Comparison of ENCODE assay signal across 26 cellular contexts in the genomic region with DNA sequence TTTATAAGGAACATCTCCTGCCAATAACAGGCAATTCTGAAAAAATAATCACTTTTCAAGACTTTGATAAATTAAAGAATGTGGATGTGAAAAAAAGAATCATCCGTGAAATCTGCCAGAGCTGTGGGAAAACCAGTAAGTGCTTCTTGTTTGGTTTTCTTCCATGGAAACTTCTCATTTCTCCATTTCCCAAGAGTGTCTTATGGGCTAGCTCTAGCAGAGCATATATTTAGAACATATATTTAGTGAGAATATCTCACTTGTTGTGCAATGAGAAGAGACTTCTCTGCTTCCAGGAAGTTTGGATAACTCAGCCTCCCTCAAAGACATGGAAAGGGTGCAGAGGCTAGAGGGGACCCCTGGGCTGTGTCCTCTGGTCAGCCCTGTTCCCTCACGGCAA. TPM values are rescaled to one million over a fixed set of nuclear protein-coding genes. Genes with fewer than 3 reads are reported as not detected.
A peak's percentile ranks its signal among the peaks of the same experiment; 100 is the strongest.
DNase-seq lines count a peak whose midpoint lies in the region; FAIRE-seq lines count a peak whose summit lies in the region.
"Had no signal": no experiment of that assay in that cellular context is flagged by ENCODE, and none has a peak within 500 bp of the region (broad histone marks: within the 10 kb centered on the region; RNA-seq: fewer than 3 reads in every experiment).

No MANE protein-coding gene starts in this region.

- H3K27ac ChIP-seq in mesenchymal stem cell (ENCODE audit: low read length, poor library complexity, severe bottlenecking) (peak overlapping the region; percentile 71), GM23248 (no peak overlapping the region)
- H3K27ac ChIP-seq: 22Rv1 had no signal

- in situ Hi-C loops in GM23248 (cut with MboI): no loop called here

- H3K14ac ChIP-seq in mesenchymal stem cell (ENCODE audit: low read length in 2 of 2): no peak overlapping the region

- no peaks in the 10 kb centered on the region for H3F3A ChIP-seq in GM23248 (ENCODE audit: insufficient read depth)

- no peak overlapping the region for H3K18ac ChIP-seq in mesenchymal stem cell (ENCODE audit: low read depth in 1 of 2, low read length in 2 of 2)

- H4K8ac ChIP-seq in mesenchymal stem cell (ENCODE audit: low read length): no peak overlapping the region

- H3K4ac ChIP-seq in mesenchymal stem cell (ENCODE audit: low read depth in 1 of 2, low read length in 2 of 2): no peak overlapping the region

- H2BK120ac ChIP-seq in mesenchymal stem cell (ENCODE audit: low read depth, low read length): no peak overlapping the region

- WGBS in mesenchymal stem cell: 86% methylated on average over 1 of the region's 2 CpGs
- 76 to 91% methylated on average over 2 of the region's 2 CpGs for WGBS in GM23248 (ENCODE audit: low coverage in 1 of 2, low lambda C conversion rate in 2 of 2, missing lambda C conversion rate in 2 of 2), 2 experiments

- H2BK15ac ChIP-seq in mesenchymal stem cell (ENCODE audit: low read depth, poor library complexity, severe bottlenecking): no peak overlapping the region

- H3K9me3 ChIP-seq in mesenchymal stem cell (ENCODE audit: control insufficient read depth, low read length) (no peaks in the 10 kb centered on the region), GM23248 (ENCODE audit: low read depth) (no peaks in the 10 kb centered on the region)
- H3K9me3 ChIP-seq: HAP-1, SK-N-SH had no signal

- DNase-seq in NOMO-1 treated with DMSO at 0.1 percent for 48 hours (lab: John Stamatoyannopoulos, UW; ENCODE audit: unreplicated experiment) (peak; percentile 18), NOMO-1 treated with dmso at 0.1 percent for 144 hours (lab: John Stamatoyannopoulos, UW; ENCODE audit: unreplicated experiment) (no peak), brain pericyte (ENCODE audit: low read depth, low spot score) (peak; percentile 22), mesenchymal stem cell (peak; percentile 71), urothelium cell line (ENCODE audit: low spot score) (peak; percentile 6), GM23248 (no peak), kidney glomerular epithelial cell (lab: John Stamatoyannopoulos, UW) (no peak)
- no peak for DNase-seq in activated CD4-positive, alpha-beta T cell treated with anti-CD3 and anti-CD28 coated beads for 1 hour
- DNase-seq: AML-193, COR-L47, DMS 273 treated with DMSO at 0.1 percent for 48 hours, DND-41, NCI-H1048, NCI-H146, NCI-H2029 treated with DMSO at 0.1 percent for 48 hours, NCI-H446 treated with DMSO at 0.1 percent for 48 hours, NCI-H69, SHP77 treated with DMSO at 0.1 percent for 48 hours, SK-N-SH had no signal

- no peaks in the 10 kb centered on the region for H3K9me2 ChIP-seq in GM23248 (ENCODE audit: insufficient read depth)
- H3K9me2 ChIP-seq: SK-N-SH had no signal

- no peak overlapping the region for H3K23ac ChIP-seq in mesenchymal stem cell (ENCODE audit: low read length in 2 of 2)

- no peak for FAIRE-seq in urothelium cell line (lab: Jason Lieb, UNC)
- FAIRE-seq: HepG2 had no signal

- H3K36me3 ChIP-seq in mesenchymal stem cell (ENCODE audit: control insufficient read depth in 1 of 2, insufficient read depth in 2 of 2, low read depth in 1 of 2, low read length in 2 of 2): no peaks in the 10 kb centered on the region
- no peaks in the 10 kb centered on the region for H3K36me3 ChIP-seq in GM23248 (ENCODE audit: low read depth)
- H3K36me3 ChIP-seq: HAP-1 had no signal

- H4K20me1 ChIP-seq in GM23248 (ENCODE audit: insufficient read depth): no peaks in the 10 kb centered on the region

- H3K79me2 ChIP-seq in GM23248 (ENCODE audit: insufficient read depth): no peaks in the 10 kb centered on the region

- H3K4me1 ChIP-seq in mesenchymal stem cell (ENCODE audit: control insufficient read depth, insufficient read depth, low read depth, low read length) (peaks cover 4% of the 10 kb centered on the region), GM23248 (ENCODE audit: insufficient read depth) (no peaks in the 10 kb centered on the region)
- H3K4me1 ChIP-seq: HAP-1 had no signal

- no peak overlapping the region for H3K4me3 ChIP-seq in mesenchymal stem cell (ENCODE audit: insufficient read depth in 1 of 2, low read depth in 1 of 2, low read length in 2 of 2)
- H3K4me3 ChIP-seq in GM23248: no peak overlapping the region
- H3K4me3 ChIP-seq: HAP-1 had no signal

- no peak overlapping the region for H2BK12ac ChIP-seq in mesenchymal stem cell (ENCODE audit: low read length in 2 of 2)

- no peak overlapping the region for H3K4me2 ChIP-seq in mesenchymal stem cell (ENCODE audit: low read length, poor library complexity, severe bottlenecking)
- no peak overlapping the region for H3K4me2 ChIP-seq in GM23248 (ENCODE audit: unreplicated experiment)
- H3K4me2 ChIP-seq: SK-N-SH had no signal

- H2AFZ ChIP-seq in mesenchymal stem cell (ENCODE audit: low read depth, low read length) (no peak overlapping the region), GM23248 (no peak overlapping the region)

- H3K79me1 ChIP-seq in mesenchymal stem cell (replicated peaks; ENCODE audit: low read length, poor library complexity, severe bottlenecking): no peaks in the 10 kb centered on the region

- no peak overlapping the region for H2AK5ac ChIP-seq in mesenchymal stem cell (ENCODE audit: low read length, severe bottlenecking)

- H3K9ac ChIP-seq in mesenchymal stem cell (ENCODE audit: low read length): no peak overlapping the region
- no peak overlapping the region for H3K9ac ChIP-seq in GM23248
- H3K9ac ChIP-seq: SK-N-SH had no signal

- H3K27me3 ChIP-seq in mesenchymal stem cell (ENCODE audit: control insufficient read depth in 1 of 2, insufficient read depth in 1 of 2, low read length in 2 of 2): peaks cover 0 to 9% of the 10 kb centered on the region in 2 experiments
- no peaks in the 10 kb centered on the region for H3K27me3 ChIP-seq in GM23248 (replicated peaks; ENCODE audit: insufficient read depth)

- no peak overlapping the region for H4K91ac ChIP-seq in mesenchymal stem cell (ENCODE audit: low read length)

- no peak overlapping the region for H2BK5ac ChIP-seq in mesenchymal stem cell (ENCODE audit: low read depth, low read length, poor library complexity, severe bottlenecking)

RNA-seq across cellular contexts. Expression of gene COL6A5, which starts 49.9 kb away (rescaled TPM):
- 0.11 TPM for polyA plus RNA-seq in mesenchymal stem cell (2013, experiment 1 of 2)
- polyA plus RNA-seq in mesenchymal stem cell (2013, experiment 2 of 2): 0.14 TPM
- not detected in 2 replicates for total RNA-seq in GM23248 (2014; rRNA removed; shearing (Covaris generic))
- polyA plus RNA-seq in GM23248 (2016; fragmentation: Nextera tagmentation; extraction: Ambion mirVana): not detected in 2 replicates
- total RNA-seq: G401, HepG2, M059J, OCI-LY7, RPMI7951 had no signal
- polyA plus RNA-seq: HepG2, SK-N-SH had no signal

Comparison
In these comparisons a context has a peak if more than half of its experiments do, and no peak if none do; other contexts are left out.
1. DNase-seq: peak in NOMO-1 treated with DMSO at 0.1 percent for 48 hours (single experiment), brain pericyte (single experiment), mesenchymal stem cell (single experiment) and urothelium cell line (single experiment); none in NOMO-1 treated with dmso at 0.1 percent for 144 hours (single experiment), GM23248 (single experiment), activated CD4-positive, alpha-beta T cell treated with anti-CD3 and anti-CD28 coated beads for 1 hour (single experiment) and kidney glomerular epithelial cell (single experiment).